9 cellular contexts compared by ENCODE assay signal in the genomic region with DNA sequence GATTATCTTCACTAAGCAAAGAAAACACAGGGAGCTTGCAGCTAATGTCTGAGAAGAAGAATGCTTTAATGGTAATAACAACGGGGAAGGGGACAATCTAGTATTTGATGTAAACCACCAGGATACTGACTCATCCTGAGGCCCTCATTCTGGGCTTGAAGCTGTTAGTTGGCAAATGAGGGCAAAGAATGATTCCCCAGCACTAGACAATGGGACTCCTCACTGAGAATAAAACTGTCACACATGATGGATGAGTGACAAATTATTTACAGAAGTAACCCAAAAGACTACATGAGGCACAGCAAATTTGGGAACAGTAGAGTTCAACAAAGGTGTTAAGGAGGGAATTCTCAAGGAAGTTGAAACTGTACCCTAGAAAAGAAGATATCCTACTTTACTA.
DNase-seq lines count a peak whose midpoint lies in the region; FAIRE-seq and TF ChIP-seq lines count a peak whose summit lies in the region.
"Had no signal": no experiment of that assay in that cellular context is flagged by ENCODE, and none has a peak within 500 bp of the region (broad histone marks: within the 10 kb centered on the region; RNA-seq: fewer than 3 reads in every experiment).

No MANE protein-coding gene starts in this region.

- peaks cover 0 to 16% of the 10 kb centered on the region in 2 donors for H3K36me3 Mint-ChIP-seq in CD4-positive, alpha-beta memory T cell

- H3K27me3 ChIP-seq in kidney epithelial cell (ENCODE audit: control insufficient read depth, insufficient read depth, low read length) (no peaks in the 10 kb centered on the region), testis (no peaks in the 10 kb centered on the region), SJCRH30 (no peaks in the 10 kb centered on the region)
- H3K27me3 ChIP-seq in CD4-positive, alpha-beta memory T cell (ENCODE audit: insufficient read depth, low read length) = no peaks in the 10 kb centered on the region

- H3K27ac Mint-ChIP-seq in CD4-positive, alpha-beta memory T cell = peak overlapping the region in 2 of 7 donors; percentile 48 to 54

- H3K9me3 Mint-ChIP-seq in CD4-positive, alpha-beta memory T cell = no peaks in the 10 kb centered on the region

- in situ Hi-C loops in Caki2 (cut with HindIII; ENCODE audit: low pct_unique_long_range_greater_than_20kb, low sequenced_read_pairs) = no loop called here

- H3K4me1 ChIP-seq in CD4-positive, alpha-beta memory T cell (ENCODE audit: insufficient read depth, low read length) = peaks cover 3% of the 10 kb centered on the region
- H3K4me1 ChIP-seq in testis = no peaks in the 10 kb centered on the region
- H3K4me1 ChIP-seq in SJCRH30 = no peaks in the 10 kb centered on the region

- no peak for FAIRE-seq in GM12892 (lab: Jason Lieb, UNC)

- H3K4me3 Mint-ChIP-seq in CD4-positive, alpha-beta memory T cell = no peak overlapping the region

- WGBS in testis, 2 donors = 48 to 71% methylated on average over 1 of the region's 1 CpG

- H3K4me3 ChIP-seq in kidney epithelial cell (ENCODE audit: low read depth, low read length) (no peak overlapping the region), testis (no peak overlapping the region), SJCRH30 (no peak overlapping the region)
- no peak overlapping the region for H3K4me3 ChIP-seq in CD4-positive, alpha-beta memory T cell (ENCODE audit: low read length in 2 of 2)

- peaks cover 19 to 21% (median 20%) of the 10 kb centered on the region in 4 donors for H3K4me1 Mint-ChIP-seq in CD4-positive, alpha-beta memory T cell

- no peaks in the 10 kb centered on the region for H3K9me3 ChIP-seq in CD4-positive, alpha-beta memory T cell (ENCODE audit: control insufficient read depth in 1 of 2, low read length in 2 of 2)
- H3K9me3 ChIP-seq in testis (no peaks in the 10 kb centered on the region), SJCRH30 (replicated peaks) (no peaks in the 10 kb centered on the region)

- TF ChIP-seq CTCF in kidney epithelial cell (IDR thresholded peaks at IDR 0.05; ENCODE audit: insufficient read depth, low read length, poor library complexity, severe bottlenecking) (no peak), testis (IDR thresholded peaks at IDR 0.05) (no peak)

- TF ChIP-seq POLR2A in GM12892 (IDR thresholded peaks at IDR 0.05; ENCODE audit: low read depth, low read length) = no peak
- no peak for TF ChIP-seq POLR2A in testis (IDR thresholded peaks at IDR 0.05)

- CTCF ChIA-PET in CD4-positive, alpha-beta memory T cell (lab: Charles Lee; ENCODE audit: partially characterized antibody) = no interaction called here

- H3K27me3 Mint-ChIP-seq in CD4-positive, alpha-beta memory T cell = no peaks in the 10 kb centered on the region

- no peak overlapping the region for H3K27ac ChIP-seq in CD4-positive, alpha-beta memory T cell (ENCODE audit: low read depth, low read length)
- H3K27ac ChIP-seq in testis = no peak overlapping the region
- H3K27ac ChIP-seq in SJCRH30 = no peak overlapping the region

- no peaks in the 10 kb centered on the region for H3K36me3 ChIP-seq in kidney epithelial cell (ENCODE audit: control insufficient read depth, insufficient read depth, low read length)
- no peaks in the 10 kb centered on the region for H3K36me3 ChIP-seq in CD4-positive, alpha-beta memory T cell (ENCODE audit: insufficient read depth, low read length)
- no peaks in the 10 kb centered on the region for H3K36me3 ChIP-seq in testis (ENCODE audit: low read depth, missing control alignments)
- H3K36me3 ChIP-seq in SJCRH30 = no peaks in the 10 kb centered on the region

- POLR2A ChIA-PET in CD4-positive, alpha-beta memory T cell (lab: Charles Lee; ENCODE audit: partially characterized antibody) = no interaction called here

- peak; percentile 54 for DNase-seq in Caki2 (ENCODE audit: low read depth)
- DNase-seq in HCEC 1CT = peak; percentile 20
- DNase-seq in SW480 (ENCODE audit: low spot score) = peak; percentile 52
- DNase-seq in kidney epithelial cell (ENCODE audit: low read depth) = peak; percentile 16
- DNase-seq in CD4-positive, alpha-beta memory T cell = no peak
- no peak for DNase-seq in GM12892 (ENCODE audit: insufficient read length)
- no peak for DNase-seq in testis
- no peak for DNase-seq in SJCRH30
- DNase-seq: effector CD8-positive, alpha-beta T cell had no signal

- intact Hi-C loops in CD4-positive, alpha-beta memory T cell (cut with micrococcal nuclease) = no loop called here
- intact Hi-C loops in testis (cut with DNase I; ENCODE audit: low total_unique reads) = no loop called here

Comparison
In these comparisons a context has a peak if more than half of its experiments do, and no peak if none do; other contexts are left out.
1. DNase-seq: peak in Caki2 (single experiment), HCEC 1CT (single experiment), SW480 (single experiment) and kidney epithelial cell (single experiment); none in CD4-positive, alpha-beta memory T cell (0 of 5), GM12892 (single experiment), testis (single experiment) and SJCRH30 (0 of 2).